20 cellular contexts compared by ENCODE assay signal in genomic region chr2:148607553-148607952, GRCh38. TPM values are rescaled to one million over a fixed set of nuclear protein-coding genes. Genes with fewer than 3 reads are reported as not detected.
DNase-seq lines count a peak whose midpoint lies in the region; ATAC-seq and TF ChIP-seq lines count a peak whose summit lies in the region.
"Had no signal": no experiment of that assay in that cellular context is flagged by ENCODE, and none has a peak within 500 bp of the region (broad histone marks: within the 10 kb centered on the region; RNA-seq: fewer than 3 reads in every experiment).

No MANE protein-coding gene starts in this region.

- H3K4ac ChIP-seq in mesendoderm (ENCODE audit: low read depth, low read length), result no peak overlapping the region

- H3K23ac ChIP-seq in mesendoderm (ENCODE audit: low read length), result peak overlapping the region; percentile 51

- H3K4me1 ChIP-seq in mesendoderm (ENCODE audit: control insufficient read depth, low read depth, low read length) (no peaks in the 10 kb centered on the region), ovary (ENCODE audit: insufficient read depth) (no peaks in the 10 kb centered on the region)
- H3K4me1 ChIP-seq: HAP-1, Peyer's patch, SJSA1 had no signal

- H3K27me3 ChIP-seq in mesendoderm (ENCODE audit: insufficient read depth, low read length, poor library complexity) (no peaks in the 10 kb centered on the region), ovary (no peaks in the 10 kb centered on the region)
- H3K27me3 ChIP-seq: Peyer's patch, SJSA1 had no signal

- no peaks in the 10 kb centered on the region for H3K79me1 ChIP-seq in mesendoderm (ENCODE audit: low read length)

- H2AK5ac ChIP-seq in mesendoderm (ENCODE audit: low read length), result no peak overlapping the region

- no peak overlapping the region for H4K8ac ChIP-seq in mesendoderm (ENCODE audit: low read depth, low read length)

- H3K79me2 ChIP-seq in mesendoderm (ENCODE audit: control insufficient read depth, insufficient read depth, low read length), result no peaks in the 10 kb centered on the region

- H2BK5ac ChIP-seq in mesendoderm (ENCODE audit: low read length), result no peak overlapping the region

- ATAC-seq in GM21786 (IDR thresholded peaks at IDR 0.05; ENCODE audit: unreplicated experiment), result no peak

- H3K4me3 ChIP-seq in GM12865 (ENCODE audit: low read depth, low read length), result no peak overlapping the region
- no peak overlapping the region for H3K4me3 ChIP-seq in epithelial cell of esophagus (ENCODE audit: low read length)
- no peak overlapping the region for H3K4me3 ChIP-seq in mesendoderm (ENCODE audit: low read length)
- H3K4me3 ChIP-seq in ovary, result no peak overlapping the region
- H3K4me3 ChIP-seq: HAP-1, Peyer's patch, SJSA1 had no signal

- no peak overlapping the region for H4K5ac ChIP-seq in mesendoderm (ENCODE audit: low read length)

- no peak overlapping the region for H2BK15ac ChIP-seq in mesendoderm (replicated peaks; ENCODE audit: low read depth)

- peak; percentile 30 for DNase-seq in GM12865 (ENCODE audit: low read depth)
- peak; percentile 12 for DNase-seq in LoVo (ENCODE audit: low spot score)
- peak; percentile 48 for DNase-seq in epithelial cell of esophagus (ENCODE audit: low read depth)
- DNase-seq in mesendoderm, result peak; percentile 32
- DNase-seq in dermis blood vessel endothelial cell, result no peak
- no peak for DNase-seq in ovary
- DNase-seq: ACHN; C1 segment of cervical spinal cord; CD8-positive, alpha-beta memory T cell; DND-41; NCI-H1436; NCI-H2081; NCI-H2171 treated with DMSO at 0.1 percent for 48 hours; NCI-H446 treated with DMSO at 0.1 percent for 48 hours; NCI-H82; Peyer's patch had no signal

- no peak overlapping the region for H2BK120ac ChIP-seq in mesendoderm (ENCODE audit: low read depth, low read length)

- no peak overlapping the region for H3K9ac ChIP-seq in mesendoderm (ENCODE audit: low read length)
- H3K9ac ChIP-seq: KMS-11 had no signal

- H3K36me3 ChIP-seq in mesendoderm (ENCODE audit: control insufficient read depth, insufficient read depth, low read length), result no peaks in the 10 kb centered on the region
- no peaks in the 10 kb centered on the region for H3K36me3 ChIP-seq in ovary
- H3K36me3 ChIP-seq: HAP-1, Peyer's patch, SJSA1 had no signal

- TF ChIP-seq CTCF in GM12865 (IDR thresholded peaks at IDR 0.05; ENCODE audit: insufficient read depth, low read depth, low read length, missing control alignments) (no peak), epithelial cell of esophagus (IDR thresholded peaks at IDR 0.05; ENCODE audit: insufficient read depth, low read depth, low read length, missing control alignments) (no peak), ovary (IDR thresholded peaks at IDR 0.05) (no peak)

- H3K4me2 ChIP-seq in mesendoderm (ENCODE audit: low read length), result no peak overlapping the region
- H3K4me2 ChIP-seq: KMS-11 had no signal

- H3K56ac ChIP-seq in mesendoderm (ENCODE audit: low read length), result no peak overlapping the region

- H3K9me3 ChIP-seq in ovary, result no peaks in the 10 kb centered on the region
- H3K9me3 ChIP-seq: HAP-1, SJSA1 had no signal

- no peak for TF ChIP-seq EP300 in ovary (IDR thresholded peaks at IDR 0.05)

- H3K27ac ChIP-seq in mesendoderm (ENCODE audit: low read depth, low read length) (no peak overlapping the region), ovary (no peak overlapping the region)
- H3K27ac ChIP-seq: KMS-11, Peyer's patch, SJSA1 had no signal

- no CpG with 5 or more reads among the region's 4 CpGs for WGBS in mesendoderm (ENCODE audit: extremely low coverage, insufficient coverage, low lambda C conversion rate)
- 83 to 90% (median 85%) methylated on average over 4 of the region's 4 CpGs for WGBS in ovary, 3 donors

- intact Hi-C loops in ovary (cut with DNase I), result no loop called here

- TF ChIP-seq POLR2A in ovary (IDR thresholded peaks at IDR 0.05), result no peak

- no peak overlapping the region for H3K18ac ChIP-seq in mesendoderm (ENCODE audit: low read length)

RNA-seq across cellular contexts. Expression of gene EPC2, which starts 37.0 kb away (rescaled TPM):
- 22.2 TPM for polyA plus RNA-seq in mesendoderm (2013, experiment 1 of 2)
- polyA plus RNA-seq in mesendoderm (2013, experiment 2 of 2), result 22.5 TPM
- total RNA-seq in dermis blood vessel endothelial cell (20.9 and 26.6 TPM in 2 replicates), ovary (10 to 100 TPM; 25.7 to 53.4 (median 44.5) TPM)
- polyA plus RNA-seq in ovary, result 10 to 100 TPM; 27.5 to 35.2 TPM

Comparison
In these comparisons a context has a peak if more than half of its experiments do, and no peak if none do; other contexts are left out.
1. DNase-seq: peak in GM12865 (single experiment), LoVo (single experiment), epithelial cell of esophagus (single experiment) and mesendoderm (single experiment); none in dermis blood vessel endothelial cell (single experiment) and ovary (0 of 5).